In the genomic region with DNA sequence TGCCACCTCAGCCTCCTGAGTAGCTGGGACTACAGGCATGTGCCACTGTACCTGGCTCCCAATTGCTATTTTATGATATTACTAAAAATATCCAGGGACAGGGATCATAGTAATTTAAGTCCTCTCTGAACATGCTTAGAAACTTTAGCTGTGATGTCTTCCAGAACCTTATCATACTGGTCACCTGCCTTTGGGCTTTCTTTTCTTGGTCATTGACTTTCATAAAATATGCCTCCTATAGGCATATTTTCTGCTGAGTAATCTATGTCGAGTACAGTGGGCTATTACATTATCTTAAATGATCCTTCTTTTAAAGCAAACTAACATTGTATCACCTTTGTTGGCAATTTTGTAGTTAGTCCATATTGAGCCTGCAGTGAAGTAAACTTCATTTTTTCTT, we compare ENCODE assay signal across 31 cellular contexts.
"Had no signal": no experiment of that assay in that cellular context is flagged by ENCODE, and none has a peak within 500 bp of the region (broad histone marks: within the 10 kb centered on the region; RNA-seq: fewer than 3 reads in every experiment).

No MANE protein-coding gene starts in this region.

- H3K4me3 Mint-ChIP-seq: immature natural killer cell; mesothelial cell of epicardium; naive B cell; natural killer cell; nephron progenitor cell; neural progenitor cell; stimulated activated naive B cell treated with anti-CD40 and anti-IgM and Interleukin-4, amounts not matched to agents 10 μg/mL and 1 μg/mL and 100 μg/mL, for 72 hours had no signal

- H3K36me3 Mint-ChIP-seq: natural killer cell had no signal

- H3K4me1 ChIP-seq: parathyroid adenoma had no signal

- H3K4me2 ChIP-seq: neural progenitor cell had no signal

- H3K79me2 ChIP-seq: parathyroid adenoma had no signal

- H3K36me3 ChIP-seq: neural progenitor cell, right atrium auricular region, thoracic aorta had no signal

- H3K9me3 ChIP-seq: left lung, neutrophil, right atrium auricular region, stomach, suprapubic skin, thoracic aorta, tibial artery, upper lobe of right lung had no signal

- H3K27me3 ChIP-seq: left lung, neural progenitor cell, neutrophil, right atrium auricular region, stomach, suprapubic skin, tibial artery, upper lobe of right lung had no signal

- DNase-seq: hypothalamus; immature natural killer cell; kidney; left colon; left lung; mesendoderm; naive B cell; natural killer cell; nephron progenitor cell; occipital lobe; stimulated activated CD4-positive, alpha-beta T cell treated with anti-CD3 and anti-CD28 coated beads, Interleukin-12 subunit alpha, Interleukin-12 subunit beta, amount 100 ng/mL, for 4 hours; stimulated activated CD4-positive, alpha-beta T cell treated with anti-CD3 and anti-CD28 coated beads, Interleukin-15, amount 100 ng/mL, for 24 hours; stimulated activated CD4-positive, alpha-beta T cell treated with anti-CD3 and anti-CD28 coated beads, Interleukin-2, amount 100 ng/mL, for 24 hours; stimulated activated CD4-positive, alpha-beta T cell treated with anti-CD3 and anti-CD28 coated beads, Interleukin-4, amount 100 ng/mL, for 1 hour; stimulated activated naive B cell treated with anti-CD40 and anti-IgM and Interleukin-4, amounts not matched to agents 10 μg/mL and 1 μg/mL and 100 μg/mL, for 72 hours; stimulated activated naive CD8-positive, alpha-beta T cell treated with anti-CD3 and anti-CD28 coated beads, Interleukin-15, Interleukin-2, amounts not matched to agents 100 U/mL and 50 U/mL, for 24 hours; stomach; tibial artery; trophoblast cell; upper lobe of right lung had no signal

- ATAC-seq: left colon; left lung; natural killer cell; sciatic nerve; stimulated activated naive B cell treated with anti-CD40 and anti-IgM and Interleukin-4, amounts not matched to agents 10 μg/mL and 1 μg/mL and 100 μg/mL, for 72 hours; stimulated activated naive CD8-positive, alpha-beta T cell treated with anti-CD3 and anti-CD28 coated beads, Interleukin-15, Interleukin-2, amounts not matched to agents 100 U/mL and 50 U/mL, for 24 hours; upper lobe of right lung had no signal

- H3K9ac ChIP-seq: neural progenitor cell, parathyroid adenoma had no signal

- H3K27me3 Mint-ChIP-seq: naive B cell; stimulated activated naive B cell treated with anti-CD40 and anti-IgM and Interleukin-4, amounts not matched to agents 10 μg/mL and 1 μg/mL and 100 μg/mL, for 72 hours had no signal

- H2AFZ ChIP-seq: neural progenitor cell, parathyroid adenoma had no signal

- H3K27ac ChIP-seq: left lung, neural progenitor cell, neutrophil, parathyroid adenoma, right atrium auricular region, skin epidermis, stomach, suprapubic skin, thoracic aorta, tibial artery, upper lobe of right lung had no signal

- H3K4me3 ChIP-seq: left lung, lung, neural progenitor cell, right atrium auricular region, skin epidermis, stomach, suprapubic skin, thoracic aorta, tibial artery, upper lobe of right lung had no signal

- H3K27ac Mint-ChIP-seq: immature natural killer cell, mesothelial cell of epicardium, naive B cell, natural killer cell, nephron progenitor cell, neural progenitor cell had no signal

- H3K9me3 Mint-ChIP-seq: immature natural killer cell; mesothelial cell of epicardium; naive B cell; natural killer cell; nephron progenitor cell; neural progenitor cell; stimulated activated naive B cell treated with anti-CD40 and anti-IgM and Interleukin-4, amounts not matched to agents 10 μg/mL and 1 μg/mL and 100 μg/mL, for 72 hours had no signal

- FAIRE-seq: kidney, urothelium cell line had no signal
